In the genomic region with DNA sequence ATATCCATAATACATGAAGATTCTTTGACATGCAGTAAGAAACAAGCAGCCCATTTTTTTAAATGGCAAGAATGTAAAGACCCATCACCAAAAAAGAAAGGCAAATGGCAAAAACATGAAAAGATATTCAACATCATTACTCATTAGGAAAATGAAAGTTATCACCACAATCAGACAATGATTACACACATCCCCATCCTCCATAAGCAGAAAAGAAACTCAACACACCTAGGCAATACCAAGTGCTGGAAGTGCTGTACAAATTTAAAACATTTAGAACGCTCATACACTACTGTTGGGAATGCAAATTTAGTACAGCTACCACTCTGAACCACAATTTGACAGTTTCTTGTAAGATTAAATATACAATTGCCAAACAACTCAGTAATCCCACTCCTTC, we compare ENCODE assay signal across 24 cellular contexts.
DNase-seq lines count a peak whose midpoint lies in the region; ATAC-seq and TF ChIP-seq lines count a peak whose summit lies in the region.
"Had no signal": no experiment of that assay in that cellular context is flagged by ENCODE, and none has a peak within 500 bp of the region (broad histone marks: within the 10 kb centered on the region; RNA-seq: fewer than 3 reads in every experiment).

No MANE protein-coding gene starts in this region.

- H3K27ac ChIP-seq in colonic mucosa, result no peak overlapping the region
- H3K27ac ChIP-seq: 22Rv1, brain microvascular endothelial cell, epithelial cell of prostate, lower lobe of right lung, prostate gland, transverse colon had no signal

- TF ChIP-seq CTCF in GM12865 (IDR thresholded peaks at IDR 0.05; ENCODE audit: insufficient read depth, low read depth, low read length, missing control alignments) (no peak), colonic mucosa (IDR thresholded peaks at IDR 0.05) (no peak)

- DNase-seq in GM12865 (ENCODE audit: low read depth) (peak; percentile 8), dermis blood vessel endothelial cell (no peak), glomerular visceral epithelial cell (ENCODE audit: extremely low spot score) (no peak), colonic mucosa (no peak)
- DNase-seq: activated CD4-positive, alpha-beta T cell treated with anti-CD3 and anti-CD28 coated beads for 48 hours; activated T-cell treated with anti-CD3 and anti-CD28 coated beads, Interleukin-2, amount 50 U/mL, for 4 hours; brain microvascular endothelial cell; CD4-positive, CD25-positive, alpha-beta regulatory T cell; effector CD4-positive, alpha-beta T cell; KG1; kidney glomerular epithelial cell; lower lobe of right lung; NCI-H146; OCI-M1; stimulated activated CD8-positive, alpha-beta memory T cell treated with anti-CD3 and anti-CD28 coated beads, Interleukin-4, amount 100 ng/mL, for 48 hours; transverse colon had no signal

- H3K4me1 ChIP-seq in colonic mucosa, result no peaks in the 10 kb centered on the region
- H3K4me1 ChIP-seq: lower lobe of right lung, prostate gland had no signal

- ATAC-seq in GM19395 (IDR thresholded peaks at IDR 0.05; ENCODE audit: unreplicated experiment), result peak; percentile 74
- peak; percentile 49 for ATAC-seq in GM21723 (IDR thresholded peaks at IDR 0.05; ENCODE audit: unreplicated experiment)
- peak; percentile 95 for ATAC-seq in HG03196 (IDR thresholded peaks at IDR 0.05; ENCODE audit: unreplicated experiment)
- ATAC-seq in HG03521 (IDR thresholded peaks at IDR 0.05; ENCODE audit: unreplicated experiment), result no peak
- ATAC-seq: activated T-cell treated with anti-CD3 and anti-CD28 coated beads, Interleukin-2, amount 50 U/mL, for 4 hours; lower lobe of right lung; Right ventricle myocardium inferior had no signal

- no peaks in the 10 kb centered on the region for H3K36me3 ChIP-seq in colonic mucosa
- H3K36me3 ChIP-seq: brain microvascular endothelial cell, lower lobe of right lung, prostate gland, transverse colon had no signal

- no peak overlapping the region for H3K9ac ChIP-seq in colonic mucosa (ENCODE audit: low read depth in 2 of 2, low read length in 2 of 2)

- no peaks in the 10 kb centered on the region for H3K9me3 ChIP-seq in colonic mucosa
- H3K9me3 ChIP-seq: lower lobe of right lung, prostate gland, transverse colon had no signal

- H3K27me3 ChIP-seq in colonic mucosa, result no peaks in the 10 kb centered on the region
- H3K27me3 ChIP-seq: brain microvascular endothelial cell, transverse colon had no signal

- intact Hi-C loops in colonic mucosa (cut with DNase I), result no loop called here

- H3K4me3 ChIP-seq in GM12865 (ENCODE audit: low read depth, low read length) (no peak overlapping the region), colonic mucosa (no peak overlapping the region)
- H3K4me3 ChIP-seq: lower lobe of right lung, prostate gland, transverse colon had no signal
